1 cellular context compared by ENCODE assay signal in the genomic region with DNA sequence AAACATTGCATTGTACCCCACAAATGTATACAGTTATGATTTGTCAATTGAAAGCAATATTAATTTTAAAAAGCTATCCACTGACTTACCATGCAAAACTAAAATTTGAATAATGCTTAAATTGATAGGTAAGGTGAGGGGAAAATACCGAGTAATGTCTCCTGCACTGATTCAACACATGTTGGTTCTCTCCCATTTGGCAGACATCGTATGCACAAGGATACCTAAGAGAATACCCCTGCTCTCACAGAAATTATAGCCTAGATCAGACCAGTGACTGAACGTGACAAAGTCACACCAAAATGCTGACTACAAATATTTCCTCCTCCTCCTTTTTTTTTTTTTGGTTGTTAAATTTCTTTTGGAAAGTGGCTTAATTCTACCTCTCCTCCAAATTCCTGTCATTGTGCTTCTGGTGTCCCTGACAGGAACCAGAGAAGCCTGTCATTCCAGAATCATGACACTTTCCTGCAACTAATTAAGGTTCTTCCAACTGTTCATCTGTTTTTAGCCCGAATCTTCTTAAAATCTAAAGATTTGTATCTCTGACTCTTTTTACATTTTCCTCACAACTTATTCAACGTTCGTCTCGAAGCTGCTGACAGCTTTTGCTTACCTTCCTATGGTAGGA.
TF ChIP-seq lines count a peak whose summit lies in the region.

No MANE protein-coding gene starts in this region.

TF ChIP-seq in SK-N-SH treated with all-trans-retinoic acid at 6 μM for 48 hours, 23 proteins besides CTCF, POLR2A, EP300 and RAD21 (continued from another document):
- TF ChIP-seq, protein P1, sequence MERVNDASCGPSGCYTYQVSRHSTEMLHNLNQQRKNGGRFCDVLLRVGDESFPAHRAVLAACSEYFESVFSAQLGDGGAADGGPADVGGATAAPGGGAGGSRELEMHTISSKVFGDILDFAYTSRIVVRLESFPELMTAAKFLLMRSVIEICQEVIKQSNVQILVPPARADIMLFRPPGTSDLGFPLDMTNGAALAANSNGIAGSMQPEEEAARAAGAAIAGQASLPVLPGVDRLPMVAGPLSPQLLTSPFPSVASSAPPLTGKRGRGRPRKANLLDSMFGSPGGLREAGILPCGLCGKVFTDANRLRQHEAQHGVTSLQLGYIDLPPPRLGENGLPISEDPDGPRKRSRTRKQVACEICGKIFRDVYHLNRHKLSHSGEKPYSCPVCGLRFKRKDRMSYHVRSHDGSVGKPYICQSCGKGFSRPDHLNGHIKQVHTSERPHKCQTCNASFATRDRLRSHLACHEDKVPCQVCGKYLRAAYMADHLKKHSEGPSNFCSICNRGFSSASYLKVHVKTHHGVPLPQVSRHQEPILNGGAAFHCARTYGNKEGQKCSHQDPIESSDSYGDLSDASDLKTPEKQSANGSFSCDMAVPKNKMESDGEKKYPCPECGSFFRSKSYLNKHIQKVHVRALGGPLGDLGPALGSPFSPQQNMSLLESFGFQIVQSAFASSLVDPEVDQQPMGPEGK (CRISPR knock-in tag; IDR thresholded peaks at IDR 0.05; ENCODE audit: borderline replicate concordance): no peak
- TF ChIP-seq ZNF565 (CRISPR knock-in tag; conservative IDR thresholded peaks at IDR 0.05; ENCODE audit: low read depth) (no peak), ZNF70 (CRISPR knock-in tag; IDR thresholded peaks at IDR 0.05) (no peak), ESRRG (CRISPR knock-in tag; IDR thresholded peaks at IDR 0.05) (no peak), ZC3H10 (CRISPR knock-in tag; IDR thresholded peaks at IDR 0.05) (no peak), RARB (CRISPR knock-in tag; IDR thresholded peaks at IDR 0.05) (no peak), OSR1 (CRISPR knock-in tag; IDR thresholded peaks at IDR 0.05) (no peak), BACH2 (CRISPR knock-in tag; IDR thresholded peaks at IDR 0.05; ENCODE audit: borderline replicate concordance) (no peak), GLIS3 (CRISPR knock-in tag; IDR thresholded peaks at IDR 0.05) (no peak)
- TF ChIP-seq, protein P2, sequence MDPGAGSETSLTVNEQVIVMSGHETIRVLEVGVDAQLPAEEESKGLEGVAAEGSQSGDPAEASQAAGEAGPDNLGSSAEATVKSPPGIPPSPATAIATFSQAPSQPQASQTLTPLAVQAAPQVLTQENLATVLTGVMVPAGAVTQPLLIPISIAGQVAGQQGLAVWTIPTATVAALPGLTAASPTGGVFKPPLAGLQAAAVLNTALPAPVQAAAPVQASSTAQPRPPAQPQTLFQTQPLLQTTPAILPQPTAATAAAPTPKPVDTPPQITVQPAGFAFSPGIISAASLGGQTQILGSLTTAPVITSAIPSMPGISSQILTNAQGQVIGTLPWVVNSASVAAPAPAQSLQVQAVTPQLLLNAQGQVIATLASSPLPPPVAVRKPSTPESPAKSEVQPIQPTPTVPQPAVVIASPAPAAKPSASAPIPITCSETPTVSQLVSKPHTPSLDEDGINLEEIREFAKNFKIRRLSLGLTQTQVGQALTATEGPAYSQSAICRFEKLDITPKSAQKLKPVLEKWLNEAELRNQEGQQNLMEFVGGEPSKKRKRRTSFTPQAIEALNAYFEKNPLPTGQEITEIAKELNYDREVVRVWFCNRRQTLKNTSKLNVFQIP (CRISPR knock-in tag; IDR thresholded peaks at IDR 0.05; ENCODE audit: borderline replicate concordance, low read depth): no peak
- TF ChIP-seq, protein P3, sequence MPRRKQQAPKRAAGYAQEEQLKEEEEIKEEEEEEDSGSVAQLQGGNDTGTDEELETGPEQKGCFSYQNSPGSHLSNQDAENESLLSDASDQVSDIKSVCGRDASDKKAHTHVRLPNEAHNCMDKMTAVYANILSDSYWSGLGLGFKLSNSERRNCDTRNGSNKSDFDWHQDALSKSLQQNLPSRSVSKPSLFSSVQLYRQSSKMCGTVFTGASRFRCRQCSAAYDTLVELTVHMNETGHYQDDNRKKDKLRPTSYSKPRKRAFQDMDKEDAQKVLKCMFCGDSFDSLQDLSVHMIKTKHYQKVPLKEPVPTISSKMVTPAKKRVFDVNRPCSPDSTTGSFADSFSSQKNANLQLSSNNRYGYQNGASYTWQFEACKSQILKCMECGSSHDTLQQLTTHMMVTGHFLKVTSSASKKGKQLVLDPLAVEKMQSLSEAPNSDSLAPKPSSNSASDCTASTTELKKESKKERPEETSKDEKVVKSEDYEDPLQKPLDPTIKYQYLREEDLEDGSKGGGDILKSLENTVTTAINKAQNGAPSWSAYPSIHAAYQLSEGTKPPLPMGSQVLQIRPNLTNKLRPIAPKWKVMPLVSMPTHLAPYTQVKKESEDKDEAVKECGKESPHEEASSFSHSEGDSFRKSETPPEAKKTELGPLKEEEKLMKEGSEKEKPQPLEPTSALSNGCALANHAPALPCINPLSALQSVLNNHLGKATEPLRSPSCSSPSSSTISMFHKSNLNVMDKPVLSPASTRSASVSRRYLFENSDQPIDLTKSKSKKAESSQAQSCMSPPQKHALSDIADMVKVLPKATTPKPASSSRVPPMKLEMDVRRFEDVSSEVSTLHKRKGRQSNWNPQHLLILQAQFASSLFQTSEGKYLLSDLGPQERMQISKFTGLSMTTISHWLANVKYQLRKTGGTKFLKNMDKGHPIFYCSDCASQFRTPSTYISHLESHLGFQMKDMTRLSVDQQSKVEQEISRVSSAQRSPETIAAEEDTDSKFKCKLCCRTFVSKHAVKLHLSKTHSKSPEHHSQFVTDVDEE (CRISPR knock-in tag; IDR thresholded peaks at IDR 0.05): no peak
- TF ChIP-seq, protein P4, sequence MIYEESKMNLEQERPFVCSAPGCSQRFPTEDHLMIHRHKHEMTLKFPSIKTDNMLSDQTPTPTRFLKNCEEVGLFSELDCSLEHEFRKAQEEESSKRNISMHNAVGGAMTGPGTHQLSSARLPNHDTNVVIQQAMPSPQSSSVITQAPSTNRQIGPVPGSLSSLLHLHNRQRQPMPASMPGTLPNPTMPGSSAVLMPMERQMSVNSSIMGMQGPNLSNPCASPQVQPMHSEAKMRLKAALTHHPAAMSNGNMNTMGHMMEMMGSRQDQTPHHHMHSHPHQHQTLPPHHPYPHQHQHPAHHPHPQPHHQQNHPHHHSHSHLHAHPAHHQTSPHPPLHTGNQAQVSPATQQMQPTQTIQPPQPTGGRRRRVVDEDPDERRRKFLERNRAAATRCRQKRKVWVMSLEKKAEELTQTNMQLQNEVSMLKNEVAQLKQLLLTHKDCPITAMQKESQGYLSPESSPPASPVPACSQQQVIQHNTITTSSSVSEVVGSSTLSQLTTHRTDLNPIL (CRISPR knock-in tag; IDR thresholded peaks at IDR 0.05; ENCODE audit: low read depth): no peak
- TF ChIP-seq, protein P5, sequence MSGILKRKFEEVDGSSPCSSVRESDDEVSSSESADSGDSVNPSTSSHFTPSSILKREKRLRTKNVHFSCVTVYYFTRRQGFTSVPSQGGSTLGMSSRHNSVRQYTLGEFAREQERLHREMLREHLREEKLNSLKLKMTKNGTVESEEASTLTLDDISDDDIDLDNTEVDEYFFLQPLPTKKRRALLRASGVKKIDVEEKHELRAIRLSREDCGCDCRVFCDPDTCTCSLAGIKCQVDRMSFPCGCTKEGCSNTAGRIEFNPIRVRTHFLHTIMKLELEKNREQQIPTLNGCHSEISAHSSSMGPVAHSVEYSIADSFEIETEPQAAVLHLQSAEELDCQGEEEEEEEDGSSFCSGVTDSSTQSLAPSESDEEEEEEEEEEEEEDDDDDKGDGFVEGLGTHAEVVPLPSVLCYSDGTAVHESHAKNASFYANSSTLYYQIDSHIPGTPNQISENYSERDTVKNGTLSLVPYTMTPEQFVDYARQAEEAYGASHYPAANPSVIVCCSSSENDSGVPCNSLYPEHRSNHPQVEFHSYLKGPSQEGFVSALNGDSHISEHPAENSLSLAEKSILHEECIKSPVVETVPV (CRISPR knock-in tag; IDR thresholded peaks at IDR 0.05): no peak
